In genomic region chr2:162091325-162092007, GRCh38 we compare ENCODE assay signal across 9 cellular contexts. TPM values are rescaled to one million over a fixed set of nuclear protein-coding genes. Genes with fewer than 3 reads are reported as not detected.
A peak's percentile ranks its signal among the peaks of the same experiment; 100 is the strongest.
DNase-seq lines count a peak whose midpoint lies in the region; ATAC-seq lines count a peak whose summit lies in the region.
"Had no signal": no experiment of that assay in that cellular context is flagged by ENCODE, and none has a peak within 500 bp of the region (broad histone marks: within the 10 kb centered on the region; RNA-seq: fewer than 3 reads in every experiment).

No MANE protein-coding gene starts in this region.

- ATAC-seq in GM21786 (IDR thresholded peaks at IDR 0.05; ENCODE audit: unreplicated experiment) (peak; percentile 69), GM18519 (IDR thresholded peaks at IDR 0.05; ENCODE audit: low FRiP score, unreplicated experiment) (no peak), HG02840 (IDR thresholded peaks at IDR 0.05; ENCODE audit: low FRiP score, unreplicated experiment) (no peak), HG03095 (IDR thresholded peaks at IDR 0.05; ENCODE audit: unreplicated experiment) (no peak), GM19023 (IDR thresholded peaks at IDR 0.05; ENCODE audit: unreplicated experiment) (no peak)

- DNase-seq in Caki2 (ENCODE audit: low read depth) (peak; percentile 95), T-helper 9 cell (peak; percentile 6), kidney tubule cell (ENCODE audit: low spot score) (peak; percentile 97)
- DNase-seq: ovary had no signal

- in situ Hi-C loops in Caki2 (cut with HindIII; ENCODE audit: low pct_unique_long_range_greater_than_20kb, low sequenced_read_pairs) = no loop called here

RNA-seq across cellular contexts. Expression of gene DPP4, which starts 17.5 kb away (rescaled TPM):
- total RNA-seq in Caki2 (2014; rRNA removed; shearing (Covaris generic); ENCODE audit: low replicate concordance) = 22.0 and 37.5 TPM in 2 replicates

Comparison
In these comparisons a context has a peak if more than half of its experiments do, and no peak if none do; other contexts are left out.
1. DNase-seq: peak in every context shown above with its lines; median percentile 97 in kidney tubule cell; 95 in Caki2; 6 in T-helper 9 cell.